9 cellular contexts compared by ENCODE assay signal in the genomic region with DNA sequence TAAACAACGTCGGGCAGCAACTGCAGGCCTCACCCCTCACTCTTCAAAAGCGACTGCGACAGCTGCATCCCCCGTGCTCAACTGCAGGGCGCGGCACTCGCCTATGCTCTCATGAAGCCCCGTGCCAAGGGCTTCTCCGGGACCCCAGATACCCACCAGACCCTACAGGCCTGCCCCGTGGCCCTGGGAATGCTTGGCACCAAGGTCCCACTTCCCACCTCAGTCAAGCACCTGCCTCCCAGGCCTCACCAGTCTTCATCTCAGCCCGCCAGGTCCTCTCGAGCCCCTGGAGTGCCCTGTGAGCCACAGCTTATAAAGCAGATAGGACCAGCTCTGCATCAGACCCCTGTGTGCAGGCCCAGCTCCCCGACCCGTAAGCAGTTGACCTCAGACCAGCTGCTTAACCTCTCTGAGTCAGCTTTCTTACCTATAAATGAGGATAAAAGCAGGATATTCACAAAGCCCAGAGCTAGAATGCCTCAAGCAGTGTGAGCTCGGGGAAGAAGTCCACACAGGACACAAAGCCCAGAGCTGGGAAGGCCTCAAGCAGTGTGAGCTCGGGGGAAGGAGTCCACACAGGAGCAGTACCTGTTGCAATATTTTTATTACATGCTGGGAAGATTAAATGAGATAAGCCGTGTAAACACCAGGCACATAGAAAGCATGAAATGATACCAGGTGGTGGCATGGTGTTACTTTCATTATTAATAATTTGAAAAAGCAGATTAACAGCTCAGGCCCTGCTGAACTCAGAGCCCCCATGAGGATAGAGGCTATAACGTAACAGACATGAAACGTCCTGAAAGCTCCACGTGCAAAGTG.
A peak's percentile ranks its signal among the peaks of the same experiment; 100 is the strongest.
DNase-seq lines count a peak whose midpoint lies in the region; ATAC-seq, FAIRE-seq and TF ChIP-seq lines count a peak whose summit lies in the region.
"Had no signal": no experiment of that assay in that cellular context is flagged by ENCODE, and none has a peak within 500 bp of the region (broad histone marks: within the 10 kb centered on the region; RNA-seq: fewer than 3 reads in every experiment).

No MANE protein-coding gene starts in this region.

- peak overlapping the region in 1 of 2 donors; percentile 25 for H3K4me3 ChIP-seq in muscle layer of colon (ENCODE audit: low read depth in 1 of 2, low read length in 2 of 2)
- H3K4me3 ChIP-seq: MG63 had no signal

- H3K27me3 ChIP-seq in muscle layer of colon (ENCODE audit: control insufficient read depth in 1 of 2, insufficient read depth in 2 of 2, low read length in 2 of 2): no peaks in the 10 kb centered on the region
- H3K27me3 ChIP-seq: MG63 had no signal

- TF ChIP-seq CTCF in C4-2B (conservative IDR thresholded peaks at IDR 0.05): no peak

- DNase-seq in GM19239 (ENCODE audit: insufficient read length, low spot score) (peak; percentile 47), NCI-H146 treated with DMSO at 0.1 percent for 48 hours (lab: John Stamatoyannopoulos, UW; ENCODE audit: unreplicated experiment) (peak; percentile 36), cerebellar cortex (ENCODE audit: low spot score) (no peak), superior temporal gyrus (ENCODE audit: extremely low spot score) (no peak)
- DNase-seq: MG63 had no signal

- FAIRE-seq in GM19239 (lab: Jason Lieb, UNC): peak; percentile 74

- H3K9ac ChIP-seq in muscle layer of colon (ENCODE audit: low read length): peak overlapping the region; percentile 56

- H3K4me1 ChIP-seq in muscle layer of colon (ENCODE audit: insufficient read depth, low read length): peaks cover 82% of the 10 kb centered on the region

- H3K9me3 ChIP-seq in muscle layer of colon (ENCODE audit: low read length): no peaks in the 10 kb centered on the region
- H3K9me3 ChIP-seq: MG63 had no signal

- no peaks in the 10 kb centered on the region for H3K36me3 ChIP-seq in muscle layer of colon (ENCODE audit: insufficient read depth, low read length)
- H3K36me3 ChIP-seq: MG63 had no signal

- peak overlapping the region; percentile 75 for H3K27ac ChIP-seq in C4-2B
- H3K27ac ChIP-seq in muscle layer of colon (ENCODE audit: low read depth, low read length): peak overlapping the region; percentile 84

- no peak for ATAC-seq in GM18858 (IDR thresholded peaks at IDR 0.05; ENCODE audit: unreplicated experiment)
- no peak for ATAC-seq in GM18873 (IDR thresholded peaks at IDR 0.05; ENCODE audit: low FRiP score, unreplicated experiment)

Comparison
In these comparisons a context has a peak if more than half of its experiments do, and no peak if none do; other contexts are left out.
1. DNase-seq: peak in GM19239 (single experiment) and NCI-H146 treated with DMSO at 0.1 percent for 48 hours (single experiment); none in cerebellar cortex (single experiment) and superior temporal gyrus (single experiment).